Comparison of ENCODE assay signal across 14 cellular contexts in the genomic region with DNA sequence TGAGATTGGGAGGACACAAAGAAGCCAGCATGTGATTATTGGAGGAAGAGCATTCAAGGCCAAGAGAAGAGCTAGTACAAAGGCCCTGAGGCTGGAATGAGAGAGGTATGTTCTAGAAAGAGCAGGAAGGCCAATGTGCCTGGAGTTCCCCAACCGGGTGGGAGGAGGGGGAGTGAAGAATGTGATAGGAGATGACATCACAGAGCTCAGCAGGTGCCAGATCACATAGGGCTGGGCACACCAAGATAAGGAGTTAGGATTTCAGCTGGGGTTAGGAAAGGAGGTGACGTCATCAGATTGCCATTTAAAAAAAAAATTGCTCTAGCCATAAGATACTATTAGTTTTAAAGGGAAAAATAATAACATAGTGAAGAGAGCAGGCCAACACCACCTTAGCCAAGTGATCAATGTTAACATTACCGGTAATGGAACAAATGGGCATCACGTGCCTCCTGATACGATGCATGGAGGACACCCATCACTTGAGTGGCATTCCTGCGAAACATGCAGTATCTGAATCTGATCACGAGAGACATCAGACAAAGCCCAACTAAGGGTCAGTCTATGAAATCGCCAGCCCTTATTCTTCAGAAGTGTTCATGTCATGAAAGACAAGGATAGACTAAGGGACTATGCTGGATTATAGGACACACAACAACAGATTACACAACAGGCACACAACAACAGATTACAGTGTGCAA.
DNase-seq lines count a peak whose midpoint lies in the region; ATAC-seq, FAIRE-seq and TF ChIP-seq lines count a peak whose summit lies in the region.
"Had no signal": no experiment of that assay in that cellular context is flagged by ENCODE, and none has a peak within 500 bp of the region (broad histone marks: within the 10 kb centered on the region; RNA-seq: fewer than 3 reads in every experiment).

No MANE protein-coding gene starts in this region.

- H3K9me2 ChIP-seq in HCT116 (ENCODE audit: insufficient read depth), result no peaks in the 10 kb centered on the region

- no peak for FAIRE-seq in RCC 7860 (lab: Jason Lieb, UNC)
- FAIRE-seq: G401.6 had no signal

- TF ChIP-seq CTCF in HCT116 (IDR thresholded peaks at IDR 0.05 in 2 of 3, conservative IDR thresholded peaks at IDR 0.05 in 1 of 3; ENCODE audit: borderline replicate concordance in 1 of 3, insufficient read depth in 1 of 3, low read depth in 2 of 3, low read length in 2 of 3) (no peak), retinal pigment epithelial cell (conservative IDR thresholded peaks at IDR 0.05; ENCODE audit: low read depth, low read length) (no peak), tibial nerve (IDR thresholded peaks at IDR 0.05) (no peak)

- CTCF ChIA-PET in HCT116 (lab: Charles Lee), result no interaction called here

- peaks cover 22 to 33% of the 10 kb centered on the region in 2 experiments; a peak in 3 of 4 replicates for H3K4me1 ChIP-seq in HCT116 (ENCODE audit: control insufficient read depth in 1 of 2, insufficient read depth in 2 of 2, low read length in 2 of 2)
- peaks cover 0 to 28% (median 3%) of the 10 kb centered on the region in 4 donors for H3K4me1 ChIP-seq in tibial nerve

- 81 to 87% methylated on average over 8 of the region's 8 CpGs for WGBS in tibial nerve, 2 donors

- TF ChIP-seq POLR2A in HCT116 (IDR thresholded peaks at IDR 0.05; ENCODE audit: borderline replicate concordance, extremely low read depth, insufficient read depth, insufficient read length) (no peak), erythroblast (IDR thresholded peaks at IDR 0.05; ENCODE audit: low read length) (no peak), tibial nerve (IDR thresholded peaks at IDR 0.05) (no peak)

- H3K9ac ChIP-seq in HCT116 (ENCODE audit: low read length), result no peak overlapping the region
- H3K9ac ChIP-seq: GM23248 had no signal

- H3K36me3 ChIP-seq in HCT116 (ENCODE audit: control insufficient read depth in 1 of 2, insufficient read depth in 2 of 2, low read length in 2 of 2) (no peaks in the 10 kb centered on the region), tibial nerve (no peaks in the 10 kb centered on the region)
- H3K36me3 ChIP-seq: cardiac muscle cell, spleen had no signal

- no peaks in the 10 kb centered on the region for H3K79me2 ChIP-seq in HCT116 (ENCODE audit: insufficient read depth, low read length)

- TF ChIP-seq EP300 in tibial nerve (IDR thresholded peaks at IDR 0.05), result no peak

- TF ChIP-seq RAD21 in HCT116 (IDR thresholded peaks at IDR 0.05; ENCODE audit: low read depth), result no peak

- intact Hi-C loops in HCT116 (cut with micrococcal nuclease) (no loop called here), cardiac septum (cut with DNase I) (no loop called here)

- ATAC-seq in HCT116, result no peak

- H3K27me3 ChIP-seq in HCT116 (ENCODE audit: insufficient read depth, low read length), result no peaks in the 10 kb centered on the region
- H3K27me3 ChIP-seq in tibial nerve, result no peaks in the 10 kb centered on the region
- H3K27me3 ChIP-seq: cardiac muscle cell, spleen had no signal

- DNase-seq in HCT116 (ENCODE audit: low read depth, low spot score), result no peak
- DNase-seq in RCC 7860 (ENCODE audit: low spot score), result peak; percentile 59
- DNase-seq in erythroblast (lab: John Stamatoyannopoulos, UW), result peak; percentile 6 to 49
- peak; percentile 57 for DNase-seq in retinal pigment epithelial cell (ENCODE audit: low read depth)
- no peak for DNase-seq in cardiac septum (ENCODE audit: low spot score)
- no peak for DNase-seq in tibial nerve (ENCODE audit: low spot score in 2 of 2)
- DNase-seq in kidney glomerular epithelial cell (lab: John Stamatoyannopoulos, UW), result no peak
- DNase-seq: activated CD8-positive, alpha-beta memory T cell treated with anti-CD3 and anti-CD28 coated beads, Interleukin-2, amount 50 U/mL, for 48 hours; glutamatergic neuron; GM23248; spleen; T-helper 2 cell had no signal

- H4K20me1 ChIP-seq in HCT116 (ENCODE audit: insufficient read depth), result no peaks in the 10 kb centered on the region

- no TSS peak for BruUV-seq in HCT116 (replicated peaks; lab: Mats Ljungman, UMichigan)

- H3K4me2 ChIP-seq in HCT116 (ENCODE audit: low read length), result 0 out of 2 replicates have a peak overlapping the region, but pooled peaks have one; percentile 7

- H3K4me3 ChIP-seq in HCT116 (replicated peaks in 1 of 2; ENCODE audit: low read depth in 1 of 2, low read length in 2 of 2) (no peak overlapping the region), retinal pigment epithelial cell (ENCODE audit: low read length) (no peak overlapping the region), tibial nerve (no peak overlapping the region)
- H3K4me3 ChIP-seq: cardiac muscle cell, GM23248, spleen had no signal

- POLR2A ChIA-PET in HCT116 (lab: Charles Lee), result no interaction called here

- RAD21 ChIA-PET in HCT116 (lab: Charles Lee; ENCODE audit: low non-redundant PET in 1 of 2, low total read pairs in 2 of 2, uncharacterized antibody in 2 of 2, unreplicated experiment in 2 of 2), result no interaction called here

- H3K27ac ChIP-seq in HCT116 (ENCODE audit: low read depth, low read length), result no peak overlapping the region
- H3K27ac ChIP-seq in tibial nerve, result peak overlapping the region in 1 of 4 donors; percentile 24
- H3K27ac ChIP-seq: cardiac muscle cell, GM23248 had no signal

- H2AFZ ChIP-seq in HCT116 (ENCODE audit: low read depth, low read length, poor library complexity, severe bottlenecking), result no peak overlapping the region
- H2AFZ ChIP-seq: GM23248 had no signal

- H3K9me3 ChIP-seq in HCT116 (ENCODE audit: control insufficient read depth in 1 of 2, insufficient read depth in 1 of 2, low read depth in 1 of 2, low read length in 2 of 2) (no peaks in the 10 kb centered on the region), tibial nerve (no peaks in the 10 kb centered on the region)

TF ChIP-seq in HCT116, 20 proteins besides CTCF, POLR2A, EP300 and RAD21:
- TF ChIP-seq ELF1 (IDR thresholded peaks at IDR 0.05; ENCODE audit: borderline replicate concordance, low read depth) (no peak), SRF (IDR thresholded peaks at IDR 0.05; ENCODE audit: low read depth) (no peak), ZFX (IDR thresholded peaks at IDR 0.05) (no peak), EZH2phosphoT487 (IDR thresholded peaks at IDR 0.05; ENCODE audit: borderline replicate concordance) (no peak), SIN3A (IDR thresholded peaks at IDR 0.05; ENCODE audit: low read depth) (no peak), YY1 (IDR thresholded peaks at IDR 0.05; ENCODE audit: extremely low read depth, insufficient replicate concordance, low read depth, low read length) (no peak), ZNF274 (IDR thresholded peaks at IDR 0.05; ENCODE audit: low read depth, low read length) (no peak), EZH2 (IDR thresholded peaks at IDR 0.05) (no peak), TCF7L2 (IDR thresholded peaks at IDR 0.05; ENCODE audit: borderline replicate concordance, extremely low read depth, insufficient read depth, insufficient read length) (no peak), SP1 (IDR thresholded peaks at IDR 0.05; ENCODE audit: low read depth) (no peak)
- TF ChIP-seq, protein P1, sequence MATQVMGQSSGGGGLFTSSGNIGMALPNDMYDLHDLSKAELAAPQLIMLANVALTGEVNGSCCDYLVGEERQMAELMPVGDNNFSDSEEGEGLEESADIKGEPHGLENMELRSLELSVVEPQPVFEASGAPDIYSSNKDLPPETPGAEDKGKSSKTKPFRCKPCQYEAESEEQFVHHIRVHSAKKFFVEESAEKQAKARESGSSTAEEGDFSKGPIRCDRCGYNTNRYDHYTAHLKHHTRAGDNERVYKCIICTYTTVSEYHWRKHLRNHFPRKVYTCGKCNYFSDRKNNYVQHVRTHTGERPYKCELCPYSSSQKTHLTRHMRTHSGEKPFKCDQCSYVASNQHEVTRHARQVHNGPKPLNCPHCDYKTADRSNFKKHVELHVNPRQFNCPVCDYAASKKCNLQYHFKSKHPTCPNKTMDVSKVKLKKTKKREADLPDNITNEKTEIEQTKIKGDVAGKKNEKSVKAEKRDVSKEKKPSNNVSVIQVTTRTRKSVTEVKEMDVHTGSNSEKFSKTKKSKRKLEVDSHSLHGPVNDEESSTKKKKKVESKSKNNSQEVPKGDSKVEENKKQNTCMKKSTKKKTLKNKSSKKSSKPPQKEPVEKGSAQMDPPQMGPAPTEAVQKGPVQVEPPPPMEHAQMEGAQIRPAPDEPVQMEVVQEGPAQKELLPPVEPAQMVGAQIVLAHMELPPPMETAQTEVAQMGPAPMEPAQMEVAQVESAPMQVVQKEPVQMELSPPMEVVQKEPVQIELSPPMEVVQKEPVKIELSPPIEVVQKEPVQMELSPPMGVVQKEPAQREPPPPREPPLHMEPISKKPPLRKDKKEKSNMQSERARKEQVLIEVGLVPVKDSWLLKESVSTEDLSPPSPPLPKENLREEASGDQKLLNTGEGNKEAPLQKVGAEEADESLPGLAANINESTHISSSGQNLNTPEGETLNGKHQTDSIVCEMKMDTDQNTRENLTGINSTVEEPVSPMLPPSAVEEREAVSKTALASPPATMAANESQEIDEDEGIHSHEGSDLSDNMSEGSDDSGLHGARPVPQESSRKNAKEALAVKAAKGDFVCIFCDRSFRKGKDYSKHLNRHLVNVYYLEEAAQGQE (IDR thresholded peaks at IDR 0.05; ENCODE audit: low read depth), result no peak
- TF ChIP-seq, protein P2, sequence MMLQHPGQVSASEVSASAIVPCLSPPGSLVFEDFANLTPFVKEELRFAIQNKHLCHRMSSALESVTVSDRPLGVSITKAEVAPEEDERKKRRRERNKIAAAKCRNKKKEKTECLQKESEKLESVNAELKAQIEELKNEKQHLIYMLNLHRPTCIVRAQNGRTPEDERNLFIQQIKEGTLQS (IDR thresholded peaks at IDR 0.05), result no peak
- TF ChIP-seq, protein P3, sequence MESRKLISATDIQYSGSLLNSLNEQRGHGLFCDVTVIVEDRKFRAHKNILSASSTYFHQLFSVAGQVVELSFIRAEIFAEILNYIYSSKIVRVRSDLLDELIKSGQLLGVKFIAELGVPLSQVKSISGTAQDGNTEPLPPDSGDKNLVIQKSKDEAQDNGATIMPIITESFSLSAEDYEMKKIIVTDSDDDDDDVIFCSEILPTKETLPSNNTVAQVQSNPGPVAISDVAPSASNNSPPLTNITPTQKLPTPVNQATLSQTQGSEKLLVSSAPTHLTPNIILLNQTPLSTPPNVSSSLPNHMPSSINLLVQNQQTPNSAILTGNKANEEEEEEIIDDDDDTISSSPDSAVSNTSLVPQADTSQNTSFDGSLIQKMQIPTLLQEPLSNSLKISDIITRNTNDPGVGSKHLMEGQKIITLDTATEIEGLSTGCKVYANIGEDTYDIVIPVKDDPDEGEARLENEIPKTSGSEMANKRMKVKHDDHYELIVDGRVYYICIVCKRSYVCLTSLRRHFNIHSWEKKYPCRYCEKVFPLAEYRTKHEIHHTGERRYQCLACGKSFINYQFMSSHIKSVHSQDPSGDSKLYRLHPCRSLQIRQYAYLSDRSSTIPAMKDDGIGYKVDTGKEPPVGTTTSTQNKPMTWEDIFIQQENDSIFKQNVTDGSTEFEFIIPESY (IDR thresholded peaks at IDR 0.05; ENCODE audit: extremely low read depth, insufficient replicate concordance, low read length), result no peak
- TF ChIP-seq, protein P4, sequence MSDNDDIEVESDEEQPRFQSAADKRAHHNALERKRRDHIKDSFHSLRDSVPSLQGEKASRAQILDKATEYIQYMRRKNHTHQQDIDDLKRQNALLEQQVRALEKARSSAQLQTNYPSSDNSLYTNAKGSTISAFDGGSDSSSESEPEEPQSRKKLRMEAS (IDR thresholded peaks at IDR 0.05), result no peak

Comparison
In these comparisons a context has a peak if more than half of its experiments do, and no peak if none do; other contexts are left out.
1. DNase-seq: peak in RCC 7860 (single experiment), erythroblast (2 of 2) and retinal pigment epithelial cell (single experiment); none in HCT116 (single experiment), cardiac septum (single experiment), tibial nerve (0 of 2) and kidney glomerular epithelial cell (single experiment).